ENCODE assay signal across 19 cellular contexts in the genomic region with DNA sequence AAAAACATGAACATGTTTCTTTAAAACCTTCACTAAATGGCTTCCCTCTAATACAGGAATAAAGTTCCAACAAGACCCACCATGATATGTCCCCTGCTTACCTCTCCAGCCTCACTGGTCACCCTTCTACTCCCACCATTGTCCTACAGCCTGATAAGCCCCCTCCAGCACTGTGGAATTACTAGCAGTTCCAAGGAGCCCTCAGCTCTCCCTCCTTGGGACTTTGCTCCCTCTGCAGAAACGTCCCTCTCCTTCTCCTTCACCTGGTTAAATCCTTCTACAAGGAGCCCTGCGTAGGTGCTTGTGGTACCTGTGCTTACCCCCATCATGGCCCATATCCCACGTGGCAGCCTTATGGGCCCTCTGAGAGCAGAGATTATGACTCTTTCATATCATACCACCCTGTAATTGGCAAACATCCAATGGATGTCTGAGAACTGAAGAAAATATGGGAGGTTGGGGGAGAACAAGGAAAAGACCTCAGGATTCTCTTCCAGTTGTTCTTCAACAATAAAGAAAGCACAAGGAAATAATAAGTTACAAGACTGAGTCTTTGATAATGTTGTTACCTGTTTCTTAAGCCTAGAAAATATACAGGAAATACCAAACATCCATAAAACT. TPM values are rescaled to one million over a fixed set of nuclear protein-coding genes. Genes with fewer than 3 reads are reported as not detected.
A peak's percentile ranks its signal among the peaks of the same experiment; 100 is the strongest.
DNase-seq lines count a peak whose midpoint lies in the region; TF ChIP-seq lines count a peak whose summit lies in the region.
"Had no signal": no experiment of that assay in that cellular context is flagged by ENCODE, and none has a peak within 500 bp of the region (broad histone marks: within the 10 kb centered on the region; RNA-seq: fewer than 3 reads in every experiment).

No MANE protein-coding gene starts in this region.

- H3K9me3 Mint-ChIP-seq in MCF 10A (ENCODE audit: unreplicated experiment) (no peaks in the 10 kb centered on the region), type B pancreatic cell (no peaks in the 10 kb centered on the region)
- H3K9me3 Mint-ChIP-seq: activated T-cell treated with anti-CD3 and anti-CD28 coated beads, Interleukin-2, amount 50 U/mL, for 72 hours had no signal

- 71% methylated on average over 3 of the region's 3 CpGs for WGBS in esophagus muscularis mucosa

- POLR2A ChIA-PET in MCF 10A (lab: Yijun Ruan, JAX) = no interaction called here

- no TSS peak for BruUV-seq in MCF 10A (replicated peaks; lab: Mats Ljungman, UMichigan)

- CTCF ChIA-PET in MCF 10A (lab: Yijun Ruan, JAX) = no interaction called here

- TF ChIP-seq CTCF in MCF 10A (IDR thresholded peaks at IDR 0.05; ENCODE audit: unreplicated experiment) (no peak), breast epithelium (IDR thresholded peaks at IDR 0.05) (no peak), esophagus muscularis mucosa (IDR thresholded peaks at IDR 0.05) (no peak), type B pancreatic cell (conservative IDR thresholded peaks at IDR 0.05) (no peak)

- TF ChIP-seq EP300 in esophagus muscularis mucosa (IDR thresholded peaks at IDR 0.05) = no peak

- H3K27ac ChIP-seq in breast epithelium = no peak overlapping the region
- no peak overlapping the region for H3K27ac ChIP-seq in esophagus muscularis mucosa (replicated peaks in 1 of 4)
- H3K27ac ChIP-seq: BLaER1 had no signal

- H3K27ac Mint-ChIP-seq in MCF 10A (ENCODE audit: low read depth, unreplicated experiment) (peak overlapping the region; percentile 28), type B pancreatic cell (no peak overlapping the region)
- H3K27ac Mint-ChIP-seq: activated T-cell treated with anti-CD3 and anti-CD28 coated beads, Interleukin-2, amount 50 U/mL, for 72 hours had no signal

- H3K4me3 ChIP-seq in breast epithelium = no peak overlapping the region
- H3K4me3 ChIP-seq in esophagus muscularis mucosa = no peak overlapping the region
- H3K4me3 ChIP-seq: BLaER1 had no signal

- H3K36me3 Mint-ChIP-seq in MCF 10A (ENCODE audit: insufficient read depth, unreplicated experiment) (peaks cover 7% of the 10 kb centered on the region), type B pancreatic cell (no peaks in the 10 kb centered on the region)

- H3K4me1 Mint-ChIP-seq in MCF 10A (ENCODE audit: insufficient read depth, unreplicated experiment) (peaks cover 35% of the 10 kb centered on the region), type B pancreatic cell (ENCODE audit: unreplicated experiment) (peaks cover 43% of the 10 kb centered on the region)

- TF ChIP-seq POLR2A in breast epithelium (IDR thresholded peaks at IDR 0.05) = no peak
- TF ChIP-seq POLR2A in esophagus muscularis mucosa (IDR thresholded peaks at IDR 0.05; ENCODE audit: low read depth) = no peak

- no peak overlapping the region for H3K4me3 Mint-ChIP-seq in MCF 10A (ENCODE audit: unreplicated experiment)
- H3K4me3 Mint-ChIP-seq in type B pancreatic cell = no peak overlapping the region
- H3K4me3 Mint-ChIP-seq: activated T-cell treated with anti-CD3 and anti-CD28 coated beads, Interleukin-2, amount 50 U/mL, for 72 hours had no signal

- no peaks in the 10 kb centered on the region for H3K27me3 ChIP-seq in breast epithelium
- no peaks in the 10 kb centered on the region for H3K27me3 ChIP-seq in esophagus muscularis mucosa
- H3K27me3 ChIP-seq: BLaER1 had no signal

- intact Hi-C loops in MCF 10A (cut with micrococcal nuclease) (no loop called here), breast epithelium (cut with DNase I; ENCODE audit: low total_unique reads) (no loop called here), esophagus muscularis mucosa (cut with DNase I) (no loop called here)

- H3K9me3 ChIP-seq in breast epithelium = no peaks in the 10 kb centered on the region
- H3K9me3 ChIP-seq in esophagus muscularis mucosa = no peaks in the 10 kb centered on the region
- H3K9me3 ChIP-seq: BLaER1 had no signal

- DNase-seq in MCF 10A (ENCODE audit: unreplicated experiment) = no peak
- DNase-seq in breast epithelium (ENCODE audit: low spot score in 2 of 2) = no peak
- DNase-seq in NCI-H69 (lab: John Stamatoyannopoulos, UW) = peak; percentile 58
- DNase-seq in esophagus muscularis mucosa (ENCODE audit: extremely low spot score) = peak; percentile 74
- DNase-seq in OCI-M2 (lab: John Stamatoyannopoulos, UW; ENCODE audit: unreplicated experiment) = no peak
- DNase-seq in type B pancreatic cell (ENCODE audit: extremely low spot score, unreplicated experiment) = no peak
- DNase-seq in activated CD8-positive, alpha-beta memory T cell treated with anti-CD3 and anti-CD28 coated beads, Interleukin-2, amount 50 U/mL, for 48 hours = no peak
- DNase-seq: activated CD4-positive, alpha-beta T cell treated with anti-CD3 and anti-CD28 coated beads for 4 hours; activated naive CD4-positive, alpha-beta T cell treated with anti-CD3 and anti-CD28 coated beads, Interleukin-2, amount 50 U/mL, for 16 hours; activated T-cell treated with anti-CD3 and anti-CD28 coated beads, Interleukin-2, amount 50 U/mL, for 72 hours; foreskin melanocyte; mesendoderm; NCI-H2107; occipital lobe; small intestine; stimulated activated CD4-positive, alpha-beta T cell treated with anti-CD3 and anti-CD28 coated beads, Interleukin-2, amount 100 ng/mL, for 24 hours; substantia nigra; T-helper 2 cell had no signal

- no peaks in the 10 kb centered on the region for H3K4me1 ChIP-seq in breast epithelium
- peaks cover 47 to 79% (median 61%) of the 10 kb centered on the region in 4 donors for H3K4me1 ChIP-seq in esophagus muscularis mucosa

- H3K27me3 Mint-ChIP-seq in MCF 10A (ENCODE audit: insufficient read depth, unreplicated experiment) (no peaks in the 10 kb centered on the region), type B pancreatic cell (no peaks in the 10 kb centered on the region)

- H3K36me3 ChIP-seq in breast epithelium (no peaks in the 10 kb centered on the region), esophagus muscularis mucosa (no peaks in the 10 kb centered on the region)
- H3K36me3 ChIP-seq: BLaER1 had no signal

RNA-seq across cellular contexts. Expression of a gene that starts 26.1 kb away (rescaled TPM):
- total RNA-seq in MCF 10A (2022) (77.0 and 94.1 TPM in 2 replicates), breast epithelium (100 to 1,000 TPM in 1 of 3 donors, 10 to 100 TPM in 2; 85.5 to 155 (median 92.2) TPM), esophagus muscularis mucosa (100 to 1,000 TPM; 127 to 191 (median 154) TPM), type B pancreatic cell (ENCODE audit: low replicate concordance) (46.2 and 122 TPM in 2 replicates)

Comparison
In these comparisons a context has a peak if more than half of its experiments do, and no peak if none do; other contexts are left out.
1. DNase-seq: peak in NCI-H69 (single experiment) and esophagus muscularis mucosa (single experiment); none in MCF 10A (single experiment), breast epithelium (0 of 2), OCI-M2 (single experiment), type B pancreatic cell (single experiment) and activated CD8-positive, alpha-beta memory T cell treated with anti-CD3 and anti-CD28 coated beads, Interleukin-2, amount 50 U/mL, for 48 hours (single experiment).